Comparison of ENCODE assay signal across 11 cellular contexts in the genomic region with DNA sequence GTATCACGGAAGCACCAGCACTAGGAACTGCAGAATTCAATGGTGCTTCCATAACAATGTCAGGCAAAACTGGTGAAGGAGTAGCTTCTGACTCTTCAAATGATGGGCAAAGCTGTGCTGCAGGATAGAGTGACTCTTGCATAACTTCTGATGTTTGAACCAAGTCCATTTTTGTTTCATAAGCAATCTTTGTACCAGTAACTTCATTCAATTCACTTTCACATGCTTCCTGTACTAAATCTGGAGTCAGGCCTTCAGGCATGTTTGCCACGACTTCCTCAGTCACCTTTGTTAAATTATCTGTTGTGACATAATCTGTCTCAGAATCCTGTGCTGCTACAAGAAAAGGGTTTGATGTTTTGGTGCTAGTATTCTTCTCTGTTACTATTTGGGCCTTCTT. TPM values are rescaled to one million over a fixed set of nuclear protein-coding genes. Genes with fewer than 3 reads are reported as not detected.
A peak's percentile ranks its signal among the peaks of the same experiment; 100 is the strongest.
DNase-seq lines count a peak whose midpoint lies in the region; ATAC-seq and TF ChIP-seq lines count a peak whose summit lies in the region.
"Had no signal": no experiment of that assay in that cellular context is flagged by ENCODE, and none has a peak within 500 bp of the region (broad histone marks: within the 10 kb centered on the region; RNA-seq: fewer than 3 reads in every experiment).

No MANE protein-coding gene starts in this region.

- no peaks in the 10 kb centered on the region for H3K9me3 ChIP-seq in OCI-LY3 (ENCODE audit: insufficient read depth, low read length)

- H3K18ac ChIP-seq in mesendoderm (ENCODE audit: low read length): no peak overlapping the region

- no peak overlapping the region for H3K23ac ChIP-seq in mesendoderm (ENCODE audit: low read length)

- H4K5ac ChIP-seq in mesendoderm (ENCODE audit: low read length): no peak overlapping the region

- H2AK5ac ChIP-seq in mesendoderm (ENCODE audit: low read length): no peak overlapping the region

- H2BK5ac ChIP-seq in mesendoderm (ENCODE audit: low read length): no peak overlapping the region

- H3K79me1 ChIP-seq in mesendoderm (ENCODE audit: low read length): peaks cover 8% of the 10 kb centered on the region

- DNase-seq in GM12864 (ENCODE audit: low read depth): no peak
- DNase-seq in epithelial cell of esophagus (ENCODE audit: low read depth): peak; percentile 54
- DNase-seq in renal cortical epithelial cell (ENCODE audit: low read depth): peak; percentile 41
- no peak for DNase-seq in middle frontal gyrus (ENCODE audit: extremely low spot score, low spot score)
- no peak for DNase-seq in mesendoderm
- DNase-seq: HFFc6, hypothalamus, NCI-H2029 had no signal

- whole genome bisulfite sequencing in mesendoderm (ENCODE audit: extremely low coverage, insufficient coverage, low lambda C conversion rate): no CpG with 5 or more reads among the region's 2 CpGs

- H3K4me3 ChIP-seq in GM12864 (ENCODE audit: low read depth, low read length) (peak overlapping the region; percentile 12; the same call in 1 of the 2 replicates), OCI-LY3 (ENCODE audit: low read length) (peak overlapping the region; percentile 36; the same call in 1 of the 2 replicates), epithelial cell of esophagus (ENCODE audit: low read length) (no peak overlapping the region), mesendoderm (ENCODE audit: low read length) (no peak overlapping the region)

- H3K4me2 ChIP-seq in OCI-LY3 (ENCODE audit: low read length) (peak overlapping the region; percentile 61), mesendoderm (ENCODE audit: low read length) (no peak overlapping the region)

- H2BK120ac ChIP-seq in mesendoderm (ENCODE audit: low read depth, low read length): no peak overlapping the region

- no peak overlapping the region for H2AFZ ChIP-seq in OCI-LY3 (ENCODE audit: low read depth, low read length)

- H2BK15ac ChIP-seq in mesendoderm (replicated peaks; ENCODE audit: low read depth): no peak overlapping the region

- H3K4me1 ChIP-seq in OCI-LY3 (ENCODE audit: low read length) (peaks cover 34% of the 10 kb centered on the region), mesendoderm (ENCODE audit: control insufficient read depth, low read depth, low read length) (peaks cover 17% of the 10 kb centered on the region)

- peaks cover 77% of the 10 kb centered on the region for H4K20me1 ChIP-seq in OCI-LY3 (ENCODE audit: insufficient read depth, low read length)

- ATAC-seq in HG03139 (IDR thresholded peaks at IDR 0.05; ENCODE audit: unreplicated experiment) (no peak), GM18517 (IDR thresholded peaks at IDR 0.05; ENCODE audit: unreplicated experiment) (no peak)

- peaks cover 93% of the 10 kb centered on the region for H3K79me2 ChIP-seq in OCI-LY3 (ENCODE audit: low read length)
- H3K79me2 ChIP-seq in mesendoderm (ENCODE audit: control insufficient read depth, insufficient read depth, low read length): peaks cover 85% of the 10 kb centered on the region

- TF ChIP-seq CTCF in GM12864 (IDR thresholded peaks at IDR 0.05; ENCODE audit: low read depth, low read length, missing control alignments): no peak
- TF ChIP-seq CTCF in OCI-LY3 (IDR thresholded peaks at IDR 0.05; ENCODE audit: low read depth, low read length): no peak
- no peak for TF ChIP-seq CTCF in epithelial cell of esophagus (IDR thresholded peaks at IDR 0.05; ENCODE audit: insufficient read depth, low read depth, low read length, missing control alignments)

- H3K27ac ChIP-seq in OCI-LY3 (ENCODE audit: low read length): peak overlapping the region; percentile 36
- H3K27ac ChIP-seq in mesendoderm (ENCODE audit: low read depth, low read length): no peak overlapping the region

- H3K36me3 ChIP-seq in OCI-LY3 (replicated peaks; ENCODE audit: low read depth, low read length): peaks cover 4% of the 10 kb centered on the region
- no peaks in the 10 kb centered on the region for H3K36me3 ChIP-seq in mesendoderm (ENCODE audit: control insufficient read depth, insufficient read depth, low read length)

- H3K56ac ChIP-seq in mesendoderm (ENCODE audit: low read length): no peak overlapping the region

- H3K27me3 ChIP-seq in OCI-LY3 (ENCODE audit: low read depth, low read length) (no peaks in the 10 kb centered on the region), mesendoderm (ENCODE audit: insufficient read depth, low read length, poor library complexity) (no peaks in the 10 kb centered on the region)

- H3K4ac ChIP-seq in mesendoderm (ENCODE audit: low read depth, low read length): no peak overlapping the region

- no peak overlapping the region for H4K8ac ChIP-seq in mesendoderm (ENCODE audit: low read depth, low read length)

- H3K9ac ChIP-seq in OCI-LY3 (ENCODE audit: low read length): no peak overlapping the region
- no peak overlapping the region for H3K9ac ChIP-seq in mesendoderm (ENCODE audit: low read length)

RNA-seq across cellular contexts. Expression of a gene that starts 24.0 kb away (rescaled TPM):
- total RNA-seq in renal cortical epithelial cell: 168 and 604 TPM in 2 replicates
- 369 TPM for polyA plus RNA-seq in mesendoderm (2013, experiment 1 of 2)
- 372 TPM for polyA plus RNA-seq in mesendoderm (2013, experiment 2 of 2)

Comparison
In these comparisons a context has a peak if more than half of its experiments do, and no peak if none do; other contexts are left out.
1. DNase-seq: peak in epithelial cell of esophagus (single experiment) and renal cortical epithelial cell (single experiment); none in GM12864 (single experiment), middle frontal gyrus (single experiment) and mesendoderm (single experiment).
2. H3K4me3 ChIP-seq: peak in GM12864 (single experiment) and OCI-LY3 (single experiment); none in epithelial cell of esophagus (single experiment) and mesendoderm (single experiment).